25 cellular contexts compared by ENCODE assay signal in genomic region chr2:222480497-222480896, GRCh38. TPM values are rescaled to one million over a fixed set of nuclear protein-coding genes. Genes with fewer than 3 reads are reported as not detected.
"Had no signal": no experiment of that assay in that cellular context is flagged by ENCODE, and none has a peak within 500 bp of the region (broad histone marks: within the 10 kb centered on the region; RNA-seq: fewer than 3 reads in every experiment).

No MANE protein-coding gene starts in this region.

- H3K4me3 ChIP-seq: esophagus muscularis mucosa, gastroesophageal sphincter, lung, neural progenitor cell, right atrium auricular region, sigmoid colon, skin epidermis, suprapubic skin, tibial artery, upper lobe of right lung, vagina had no signal

- H3K27ac ChIP-seq: epithelial cell of prostate, esophagus muscularis mucosa, gastroesophageal sphincter, neural progenitor cell, right atrium auricular region, sigmoid colon, skin epidermis, suprapubic skin, tibial artery, upper lobe of right lung, vagina had no signal

- H3K4me2 ChIP-seq: neural progenitor cell had no signal

- H3K9me3 ChIP-seq: esophagus muscularis mucosa, gastroesophageal sphincter, right atrium auricular region, sigmoid colon, suprapubic skin, tibial artery, upper lobe of right lung, vagina had no signal

- H2AFZ ChIP-seq: neural progenitor cell had no signal

- H3K9ac ChIP-seq: neural progenitor cell had no signal

- FAIRE-seq: colon had no signal

- H3K36me3 ChIP-seq: esophagus muscularis mucosa, gastroesophageal sphincter, neural progenitor cell, right atrium auricular region, sigmoid colon, suprapubic skin, tibial artery, upper lobe of right lung, vagina had no signal

- H3K4me1 ChIP-seq: gastroesophageal sphincter, right atrium auricular region, sigmoid colon, tibial artery, upper lobe of right lung, vagina had no signal

- DNase-seq: effector memory CD8-positive, alpha-beta T cell; foreskin fibroblast; glutamatergic neuron; immature natural killer cell; left colon; left ventricle myocardium superior; midbrain; nucleus accumbens; sigmoid colon; stimulated activated CD4-positive, alpha-beta T cell treated with anti-CD3 and anti-CD28 coated beads, Interleukin-2, amount 100 ng/mL, for 48 hours; stimulated activated naive CD8-positive, alpha-beta T cell treated with anti-CD3 and anti-CD28 coated beads, Interleukin-15, Interleukin-2, amounts not matched to agents 100 U/mL and 50 U/mL, for 24 hours; tibial artery; upper lobe of right lung had no signal

- H3K27me3 ChIP-seq: gastroesophageal sphincter, right atrium auricular region, sigmoid colon, vagina had no signal

- ATAC-seq: effector memory CD8-positive, alpha-beta T cell; gastroesophageal sphincter; left colon; left ventricle myocardium superior; natural killer cell treated with Interleukin-12 subunit alpha and Interleukin-12 subunit beta and Interleukin-15 and Interleukin-18, amount 100 ng/mL, for 72 hours; stimulated activated naive CD8-positive, alpha-beta T cell treated with anti-CD3 and anti-CD28 coated beads, Interleukin-15, Interleukin-2, amounts not matched to agents 100 U/mL and 50 U/mL, for 24 hours; upper lobe of right lung had no signal

RNA-seq across cellular contexts. Expression of gene SGPP2, which starts 56.2 kb away (rescaled TPM):
- total RNA-seq: pulmonary artery endothelial cell had no signal
- polyA plus RNA-seq: immature natural killer cell had no signal
